In the genomic region with DNA sequence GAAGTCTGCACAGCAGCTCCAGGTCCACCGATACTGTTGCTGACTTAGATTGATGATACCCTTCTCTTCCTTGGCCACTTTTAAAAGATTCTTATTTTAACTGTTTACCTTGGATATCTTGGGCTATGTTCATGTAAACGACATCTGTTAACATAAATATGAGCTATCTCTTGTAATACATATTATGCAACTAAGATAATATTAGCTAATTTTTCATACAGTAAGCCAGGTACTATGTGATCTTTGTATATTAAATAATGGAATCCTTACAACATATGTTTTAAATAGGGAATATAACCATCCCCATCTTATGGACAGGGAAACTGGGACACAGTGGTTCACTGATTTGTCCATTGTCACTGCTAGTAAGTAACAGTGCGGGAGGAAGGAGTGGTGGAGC, we compare ENCODE assay signal across 30 cellular contexts. TPM values are rescaled to one million over a fixed set of nuclear protein-coding genes. Genes with fewer than 3 reads are reported as not detected.
DNase-seq lines count a peak whose midpoint lies in the region; ATAC-seq, FAIRE-seq and TF ChIP-seq lines count a peak whose summit lies in the region.
"Had no signal": no experiment of that assay in that cellular context is flagged by ENCODE, and none has a peak within 500 bp of the region (broad histone marks: within the 10 kb centered on the region; RNA-seq: fewer than 3 reads in every experiment).

No MANE protein-coding gene starts in this region.

- WGBS in IMR-90 (ENCODE audit: extremely low coverage in 2 of 2, insufficient read length in 1 of 2), 2 experiments: no CpG with 5 or more reads among the region's 3 CpGs
- 34 to 45% methylated on average over 3 of the region's 3 CpGs for WGBS in body of pancreas, 2 donors
- WGBS in pancreas, 2 donors: 41 to 43% methylated on average over 3 of the region's 3 CpGs

- H3K4me1 ChIP-seq in IMR-90 (ENCODE audit: control insufficient read depth, insufficient read depth, low read length) (peaks cover 18% of the 10 kb centered on the region), body of pancreas (peaks cover 33% of the 10 kb centered on the region), left lung (peaks cover 20 to 38% of the 10 kb centered on the region in 2 donors), upper lobe of right lung (peaks cover 36% of the 10 kb centered on the region), pancreas (peaks cover 0 to 10% (median 0%) of the 10 kb centered on the region in 3 donors)

- ATAC-seq in IMR-90 (ENCODE audit: low read depth): no peak
- ATAC-seq in body of pancreas: peak; percentile 28
- no peak for ATAC-seq in left lung
- ATAC-seq in upper lobe of right lung: no peak
- no peak for ATAC-seq in activated T-cell treated with anti-CD3 and anti-CD28 coated beads, Interleukin-2, amount 50 U/mL, for 4 hours
- ATAC-seq in pancreas: no peak
- ATAC-seq: K562 had no signal

- peaks cover 12% of the 10 kb centered on the region for H3K27me3 Mint-ChIP-seq in activated T-cell treated with anti-CD3 and anti-CD28 coated beads, Interleukin-2, amount 50 U/mL, for 4 hours (ENCODE audit: low read depth)

- DNase-seq in IMR-90 (no peak), body of pancreas (no peak), left lung (no peak), upper lobe of right lung (no peak), pancreas (no peak)
- no peak for DNase-seq in activated T-cell treated with anti-CD3 and anti-CD28 coated beads, Interleukin-2, amount 50 U/mL, for 48 hours
- DNase-seq in activated T-cell treated with anti-CD3 and anti-CD28 coated beads, Interleukin-2, amount 50 U/mL, for 4 hours: no peak
- DNase-seq: activated CD4-positive, alpha-beta T cell treated with anti-CD3 and anti-CD28 coated beads, Interleukin-2, amount 10 ng/mL, durations not matched to agents 24 days and 14 days; activated CD8-positive, alpha-beta memory T cell treated with anti-CD3 and anti-CD28 coated beads for 24 hours; activated gamma-delta T cell; activated naive CD8-positive, alpha-beta T cell treated with anti-CD3 and anti-CD28 coated beads, Interleukin-2, amount 10 ng/mL, durations not matched to agents 7 days and 5 days; activated T-cell treated with anti-CD3 and anti-CD28 coated beads, Interleukin-2, amount 50 U/mL, for 1 hour; DMS153; effector CD8-positive, alpha-beta T cell; kidney glomerular epithelial cell; mammary epithelial cell; NCI-H1105; NCI-H187 treated with DMSO at 0.1 percent for 48 hours; NCI-H510A; retina; SIG-M5; stimulated activated CD4-positive, alpha-beta T cell treated with anti-CD3 and anti-CD28 coated beads, Interleukin-1b, Interleukin-23, amount 100 ng/mL, for 48 hours; stimulated activated naive CD4-positive, alpha-beta T cell treated with Interleukin-2 at 50 U/mL for 16 hours had no signal

- FAIRE-seq in pancreas (lab: Jason Lieb, UNC): no peak
- FAIRE-seq: K562, RCC 7860 had no signal

- TF ChIP-seq POLR2A in IMR-90 (IDR thresholded peaks at IDR 0.05; ENCODE audit: low read depth, low read length) (no peak), body of pancreas (IDR thresholded peaks at IDR 0.05) (no peak)

- H3K36me3 ChIP-seq in IMR-90 (ENCODE audit: control insufficient read depth, insufficient read depth, low read length) (peaks cover 18% of the 10 kb centered on the region; the same call in 1 of the 2 replicates), body of pancreas (replicated peaks in 1 of 2; ENCODE audit: insufficient read depth in 1 of 2, low read depth in 2 of 2) (no peaks in the 10 kb centered on the region), left lung (no peaks in the 10 kb centered on the region), upper lobe of right lung (no peaks in the 10 kb centered on the region), pancreas (no peaks in the 10 kb centered on the region)
- H3K36me3 ChIP-seq: BLaER1, ovary, thyroid gland had no signal

- no peak overlapping the region for H2BK5ac ChIP-seq in IMR-90 (ENCODE audit: low read depth, low read length, poor library complexity, severe bottlenecking)

- H3K23ac ChIP-seq in IMR-90 (ENCODE audit: low read depth, low read length): no peak overlapping the region

- H3K9ac ChIP-seq in IMR-90 (ENCODE audit: low read depth, low read length): no peak overlapping the region
- H3K9ac ChIP-seq: BLaER1 had no signal

- dilution Hi-C loops in IMR-90 (cut with HindIII; ENCODE audit: low sequenced_read_pairs, unreplicated experiment): no loop called here

- peak overlapping the region; percentile 10; the same call in 1 of the 2 replicates for H4K91ac ChIP-seq in IMR-90 (ENCODE audit: insufficient read depth, low read depth, low read length)

- no peak overlapping the region for H2BK120ac ChIP-seq in IMR-90 (ENCODE audit: low read depth, low read length)

- H3K56ac ChIP-seq in IMR-90 (ENCODE audit: extremely low read depth, insufficient read depth, low read length): no peak overlapping the region

- peaks cover 4 to 13% of the 10 kb centered on the region in 2 experiments; a peak in 2 of 4 replicates for H3K79me1 ChIP-seq in IMR-90 (ENCODE audit: low read depth in 1 of 2, low read length in 2 of 2)

- peaks cover 11% of the 10 kb centered on the region for H3K4me1 Mint-ChIP-seq in activated T-cell treated with anti-CD3 and anti-CD28 coated beads, Interleukin-2, amount 50 U/mL, for 4 hours (ENCODE audit: low read depth)

- H4K5ac ChIP-seq in IMR-90 (ENCODE audit: low read depth, low read length): peak overlapping the region; percentile 14; the same call in 1 of the 2 replicates

- H2BK20ac ChIP-seq in IMR-90 (ENCODE audit: low read depth, low read length): peak overlapping the region; percentile 7; the same call in 1 of the 2 replicates

- peak overlapping the region; percentile 40; the same call in 1 of the 3 replicates for H2BK15ac ChIP-seq in IMR-90 (ENCODE audit: low read depth, low read length)

- peak overlapping the region; percentile 48 to 55; a peak in 3 of 4 replicates for H4K8ac ChIP-seq in IMR-90 (ENCODE audit: low read depth in 2 of 2, low read length in 2 of 2)

- H3K9me3 ChIP-seq in IMR-90 (ENCODE audit: control insufficient read depth, insufficient read depth, low read length) (no peaks in the 10 kb centered on the region), body of pancreas (no peaks in the 10 kb centered on the region), left lung (no peaks in the 10 kb centered on the region), upper lobe of right lung (no peaks in the 10 kb centered on the region), pancreas (no peaks in the 10 kb centered on the region)
- H3K9me3 ChIP-seq: BLaER1, ovary, thyroid gland had no signal

- H3K4me3 Mint-ChIP-seq in activated T-cell treated with anti-CD3 and anti-CD28 coated beads, Interleukin-2, amount 50 U/mL, for 4 hours: no peak overlapping the region
- H3K4me3 Mint-ChIP-seq: activated CD4-positive, alpha-beta T cell treated with anti-CD3 and anti-CD28 coated beads, Interleukin-2, amount 10 ng/mL, durations not matched to agents 24 days and 14 days had no signal

- H3K36me3 Mint-ChIP-seq in activated T-cell treated with anti-CD3 and anti-CD28 coated beads, Interleukin-2, amount 50 U/mL, for 4 hours (ENCODE audit: insufficient read depth): no peaks in the 10 kb centered on the region
- H3K36me3 Mint-ChIP-seq: activated naive CD8-positive, alpha-beta T cell treated with anti-CD3 and anti-CD28 coated beads, Interleukin-2, amount 10 ng/mL, durations not matched to agents 7 days and 5 days had no signal

- TF ChIP-seq RAD21 in IMR-90 (IDR thresholded peaks at IDR 0.05; ENCODE audit: low read length): no peak

- H3K4me3 ChIP-seq in IMR-90 (ENCODE audit: insufficient read depth, low read depth, low read length) (no peak overlapping the region), body of pancreas (no peak overlapping the region), left lung (no peak overlapping the region), upper lobe of right lung (no peak overlapping the region), pancreas (no peak overlapping the region)
- H3K4me3 ChIP-seq: BLaER1, K562, smooth muscle cell, thyroid gland had no signal

- CTCF ChIA-PET in IMR-90 (lab: Yijun Ruan, JAX): interaction anchor here (0.6 to 1.4 kb wide), 2 partner anchors 29 to 141 kb away, joined by 4 to 5 read pairs; no protein-coding TSS in a partner anchor

- H2AK5ac ChIP-seq in IMR-90 (ENCODE audit: low read depth, low read length): peak overlapping the region; percentile 32; the same call in 1 of the 2 replicates

- BruUV-seq in IMR-90 (replicated peaks; lab: Mats Ljungman, UMichigan): no TSS peak

- no peaks in the 10 kb centered on the region for H3K9me3 Mint-ChIP-seq in activated T-cell treated with anti-CD3 and anti-CD28 coated beads, Interleukin-2, amount 50 U/mL, for 4 hours
- H3K9me3 Mint-ChIP-seq: activated CD4-positive, alpha-beta T cell treated with anti-CD3 and anti-CD28 coated beads, Interleukin-2, amount 10 ng/mL, durations not matched to agents 24 days and 14 days; activated naive CD8-positive, alpha-beta T cell treated with anti-CD3 and anti-CD28 coated beads, Interleukin-2, amount 10 ng/mL, durations not matched to agents 7 days and 5 days had no signal

- POLR2A ChIA-PET in IMR-90 (lab: Charles Lee; ENCODE audit: unreplicated experiment): no interaction called here

- no peak for TF ChIP-seq CTCF in IMR-90 (conservative IDR thresholded peaks at IDR 0.05; ENCODE audit: low read depth, low read length)
- TF ChIP-seq CTCF in body of pancreas (IDR thresholded peaks at IDR 0.05): no peak
- no peak for TF ChIP-seq CTCF in left lung (IDR thresholded peaks at IDR 0.05)
- TF ChIP-seq CTCF in upper lobe of right lung (IDR thresholded peaks at IDR 0.05): no peak
- TF ChIP-seq CTCF in pancreas (IDR thresholded peaks at IDR 0.05): no peak

- H3K18ac ChIP-seq in IMR-90 (ENCODE audit: low read depth, low read length): peak overlapping the region; percentile 32

- H2AFZ ChIP-seq in IMR-90 (replicated peaks; ENCODE audit: low read length, poor library complexity): no peak overlapping the region

- in situ Hi-C loops in IMR-90 (cut with MboI; ENCODE audit: low sequenced_read_pairs): no loop called here

- 0 out of 2 replicates have a peak overlapping the region, but pooled peaks have one; percentile 2 for H3K4me2 ChIP-seq in IMR-90 (ENCODE audit: low read depth, low read length)
- H3K4me2 ChIP-seq: smooth muscle cell had no signal

- H3K9me1 ChIP-seq in IMR-90 (ENCODE audit: insufficient read depth, low read length): peaks cover 8% of the 10 kb centered on the region; the same call in 1 of the 2 replicates

- peak overlapping the region; percentile 6; the same call in 1 of the 2 replicates for H3K4ac ChIP-seq in IMR-90 (ENCODE audit: low read depth, low read length)

- H4K20me1 ChIP-seq in IMR-90 (ENCODE audit: insufficient read depth, low read length): no peaks in the 10 kb centered on the region
- H4K20me1 ChIP-seq: BLaER1 had no signal

- H3K27me3 ChIP-seq in IMR-90 (ENCODE audit: control insufficient read depth, insufficient read depth, low read length) (no peaks in the 10 kb centered on the region), body of pancreas (no peaks in the 10 kb centered on the region), left lung (no peaks in the 10 kb centered on the region), upper lobe of right lung (no peaks in the 10 kb centered on the region), pancreas (no peaks in the 10 kb centered on the region)
- H3K27me3 ChIP-seq: BLaER1, ovary, thyroid gland had no signal

- H3K27ac ChIP-seq in IMR-90 (ENCODE audit: insufficient read depth, low read length) (peak overlapping the region; percentile 62; the same call in 1 of the 2 replicates), body of pancreas (peak overlapping the region in 3 of 4 donors; percentile 42 to 77 (median 49)), left lung (peak overlapping the region; percentile 52 to 65), upper lobe of right lung (peak overlapping the region; percentile 49), pancreas (peak overlapping the region in 2 of 4 donors; percentile 59 to 62)
- H3K27ac ChIP-seq: BLaER1 had no signal

- no peak overlapping the region for H3K14ac ChIP-seq in IMR-90 (replicated peaks; ENCODE audit: low read depth, low read length)

- intact Hi-C loops in IMR-90 (cut with micrococcal nuclease): no loop called here
- intact Hi-C loops in body of pancreas (cut with DNase I): no loop called here
- intact Hi-C loops in left lung (cut with DNase I): no loop called here
- intact Hi-C loops in upper lobe of right lung (cut with DNase I): no loop called here
- intact Hi-C loops in pancreas (cut with DNase I): no loop called here

- no peak overlapping the region for H2AK9ac ChIP-seq in IMR-90 (replicated peaks; ENCODE audit: low read depth, low read length, poor library complexity)

RNA-seq across cellular contexts. Expression of a gene that starts 37.9 kb away (rescaled TPM):
- total RNA-seq in IMR-90 (2012; rRNA removed) (18.6 and 21.9 TPM in 2 replicates), body of pancreas (1 to 10 TPM; 5.4 to 6.9 TPM), left lung (10 to 100 TPM; 28.1 to 52.1 TPM), upper lobe of right lung (17.9 TPM), pancreas (10 to 100 TPM in 1 of 6 donors, 1 to 10 TPM in 5; 1.5 to 14.1 (median 2.7) TPM)
- polyA plus RNA-seq in IMR-90 (2012; rRNA removed) (19.8 and 26.3 TPM in 2 replicates), pancreas (1 to 10 TPM; 2.7 to 6.2 TPM)
- 22.9 and 37.5 TPM in 2 replicates for polyA plus RNA-seq in IMR-90 (2012; cell fraction: cytosol; rRNA removed)
- polyA plus RNA-seq in IMR-90 (2012; cell fraction: nucleus; rRNA removed; ENCODE audit: low replicate concordance): 17.5 and 57.8 TPM in 2 replicates
- under 1 TPM in 2 of 3 donors, not detected in 1; 0.05 to 0.18 TPM for total RNA-seq in activated T-cell treated with anti-CD3 and anti-CD28 coated beads, Interleukin-2, amount 50 U/mL, for 4 hours
- total RNA-seq: activated CD4-positive, alpha-beta T cell treated with anti-CD3 and anti-CD28 coated beads, Interleukin-2, amount 10 ng/mL, durations not matched to agents 24 days and 14 days; activated naive CD8-positive, alpha-beta T cell treated with anti-CD3 and anti-CD28 coated beads, Interleukin-2, amount 10 ng/mL, durations not matched to agents 7 days and 5 days; HT-29 had no signal
